ENCODE assay signal across 1 cellular context in the genomic region with DNA sequence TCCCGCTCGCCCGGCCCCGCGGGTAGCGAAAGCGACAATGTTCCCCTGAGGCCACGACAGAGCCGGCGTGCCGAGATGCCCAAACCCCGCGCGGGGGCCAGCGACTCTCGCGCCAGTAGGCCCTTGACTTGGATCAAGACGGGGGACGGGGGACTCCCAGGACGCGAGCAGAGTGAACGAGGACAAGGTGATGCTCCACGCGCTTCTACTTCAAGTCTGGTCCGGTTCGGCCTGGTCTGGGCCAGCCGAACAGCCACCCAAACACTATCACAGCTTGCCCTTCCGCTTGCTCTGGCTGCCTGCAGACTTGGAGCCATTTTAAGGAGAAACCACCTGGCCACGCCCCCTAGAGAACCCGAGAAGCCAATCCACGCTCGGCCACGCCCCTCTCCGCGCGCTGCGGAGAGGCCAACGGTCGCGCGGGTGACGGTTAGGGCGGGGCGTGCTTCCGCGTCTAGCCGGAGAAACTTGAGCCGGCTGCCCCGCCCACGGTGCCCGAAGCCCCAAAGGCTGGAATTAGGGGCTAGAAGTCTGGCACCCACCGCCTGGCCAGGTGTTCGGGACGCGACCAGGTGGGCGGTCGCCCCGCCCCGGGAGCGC.
TF ChIP-seq lines count a peak whose summit lies in the region.

No MANE protein-coding gene starts in this region.

TF ChIP-seq in HEK293, 187 proteins besides CTCF, POLR2A, EP300 and RAD21 (continued from another document):
- TF ChIP-seq, protein P1, sequence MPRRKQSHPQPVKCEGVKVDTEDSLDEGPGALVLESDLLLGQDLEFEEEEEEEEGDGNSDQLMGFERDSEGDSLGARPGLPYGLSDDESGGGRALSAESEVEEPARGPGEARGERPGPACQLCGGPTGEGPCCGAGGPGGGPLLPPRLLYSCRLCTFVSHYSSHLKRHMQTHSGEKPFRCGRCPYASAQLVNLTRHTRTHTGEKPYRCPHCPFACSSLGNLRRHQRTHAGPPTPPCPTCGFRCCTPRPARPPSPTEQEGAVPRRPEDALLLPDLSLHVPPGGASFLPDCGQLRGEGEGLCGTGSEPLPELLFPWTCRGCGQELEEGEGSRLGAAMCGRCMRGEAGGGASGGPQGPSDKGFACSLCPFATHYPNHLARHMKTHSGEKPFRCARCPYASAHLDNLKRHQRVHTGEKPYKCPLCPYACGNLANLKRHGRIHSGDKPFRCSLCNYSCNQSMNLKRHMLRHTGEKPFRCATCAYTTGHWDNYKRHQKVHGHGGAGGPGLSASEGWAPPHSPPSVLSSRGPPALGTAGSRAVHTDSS (tag by site-specific recombination; IDR thresholded peaks at IDR 0.05): 0 out of 2 replicates have a peak, but pooled peaks have one; percentile 22
- TF ChIP-seq ZNF146 (tag by site-specific recombination; IDR thresholded peaks at IDR 0.05) (peak; percentile 27; the same call in 1 of the 2 replicates), ZIC2 (tag by site-specific recombination; IDR thresholded peaks at IDR 0.05) (peak; percentile 58), KLF10 (tag by site-specific recombination; IDR thresholded peaks at IDR 0.05) (peak; percentile 84; the same call in 1 of the 2 replicates), KLF16 (tag by site-specific recombination; IDR thresholded peaks at IDR 0.05) (0 out of 2 replicates have a peak, but pooled peaks have one; percentile 26), YY1 (tag by site-specific recombination; IDR thresholded peaks at IDR 0.05) (peak; percentile 35; the same call in 1 of the 2 replicates), ZNF394 (tag by site-specific recombination; IDR thresholded peaks at IDR 0.05; ENCODE audit: borderline replicate concordance) (0 out of 2 replicates have a peak, but pooled peaks have one; percentile 14), ZBTB26 (tag by site-specific recombination; optimal IDR thresholded peaks at IDR 0.05) (peak; percentile 54), ZBTB17 (tag by site-specific recombination; IDR thresholded peaks at IDR 0.05) (peak; percentile 63), HIC1 (tag by site-specific recombination; IDR thresholded peaks at IDR 0.05) (peak; percentile 98; the same call in 1 of the 2 replicates), ZNF837 (tag by site-specific recombination; IDR thresholded peaks at IDR 0.05) (0 out of 2 replicates have a peak, but pooled peaks have one; percentile 30), ZNF341 (tag by site-specific recombination; IDR thresholded peaks at IDR 0.05; ENCODE audit: low read depth) (peak; percentile 12; the same call in 1 of the 2 replicates), EGR2 (tag by site-specific recombination; IDR thresholded peaks at IDR 0.05; ENCODE audit: low read depth) (no peak), ZNF501 (tag by site-specific recombination; IDR thresholded peaks at IDR 0.05) (peak; percentile 70; the same call in 1 of the 2 replicates), ZNF473 (tag by site-specific recombination; IDR thresholded peaks at IDR 0.05) (no peak), GLI4 (tag by site-specific recombination; IDR thresholded peaks at IDR 0.05) (peak; percentile 48; the same call in 1 of the 2 replicates), ZXDB (tag by site-specific recombination; IDR thresholded peaks at IDR 0.05) (peak; percentile 60; the same call in 1 of the 2 replicates), ZSCAN30 (tag by site-specific recombination; IDR thresholded peaks at IDR 0.05) (peak; percentile 13; the same call in 1 of the 2 replicates), ZNF280C (tag by site-specific recombination; IDR thresholded peaks at IDR 0.05) (no peak), ZFP69B (tag by site-specific recombination; IDR thresholded peaks at IDR 0.05) (peak; percentile 64), KLF8 (tag by site-specific recombination; IDR thresholded peaks at IDR 0.05) (no peak; the same call in 1 of the 2 replicates), SP2 (tag by site-specific recombination; IDR thresholded peaks at IDR 0.05) (peak; percentile 78), YY2 (tag by site-specific recombination; IDR thresholded peaks at IDR 0.05) (peak; percentile 43; the same call in 1 of the 2 replicates), GLIS1 (tag by site-specific recombination; IDR thresholded peaks at IDR 0.05) (no peak), ZNF148 (tag by site-specific recombination; IDR thresholded peaks at IDR 0.05; ENCODE audit: borderline replicate concordance) (no peak), ZNF596 (tag by site-specific recombination; IDR thresholded peaks at IDR 0.05) (no peak), ZFP41 (tag by site-specific recombination; IDR thresholded peaks at IDR 0.05; ENCODE audit: borderline replicate concordance) (no peak), ZEB2 (tag by site-specific recombination; IDR thresholded peaks at IDR 0.05) (no peak), ZBTB48 (tag by site-specific recombination; IDR thresholded peaks at IDR 0.05) (peak; percentile 26; the same call in 1 of the 2 replicates), ZNF768 (tag by site-specific recombination; IDR thresholded peaks at IDR 0.05) (no peak), ZNF391 (tag by site-specific recombination; IDR thresholded peaks at IDR 0.05; ENCODE audit: borderline replicate concordance, low read depth) (0 out of 2 replicates have a peak, but pooled peaks have one; percentile 56), KLF1 (tag by site-specific recombination; IDR thresholded peaks at IDR 0.05) (peak; percentile 94; the same call in 1 of the 2 replicates), ZNF324 (tag by site-specific recombination; IDR thresholded peaks at IDR 0.05) (no peak), SP3 (tag by site-specific recombination; IDR thresholded peaks at IDR 0.05) (peak; percentile 90), ZBTB8A (tag by site-specific recombination; IDR thresholded peaks at IDR 0.05) (peak; percentile 94)
- TF ChIP-seq, protein P2, sequence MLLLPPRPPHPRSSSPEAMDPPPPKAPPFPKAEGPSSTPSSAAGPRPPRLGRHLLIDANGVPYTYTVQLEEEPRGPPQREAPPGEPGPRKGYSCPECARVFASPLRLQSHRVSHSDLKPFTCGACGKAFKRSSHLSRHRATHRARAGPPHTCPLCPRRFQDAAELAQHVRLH (tag by site-specific recombination; IDR thresholded peaks at IDR 0.05): peak; percentile 29
- TF ChIP-seq, protein P3, sequence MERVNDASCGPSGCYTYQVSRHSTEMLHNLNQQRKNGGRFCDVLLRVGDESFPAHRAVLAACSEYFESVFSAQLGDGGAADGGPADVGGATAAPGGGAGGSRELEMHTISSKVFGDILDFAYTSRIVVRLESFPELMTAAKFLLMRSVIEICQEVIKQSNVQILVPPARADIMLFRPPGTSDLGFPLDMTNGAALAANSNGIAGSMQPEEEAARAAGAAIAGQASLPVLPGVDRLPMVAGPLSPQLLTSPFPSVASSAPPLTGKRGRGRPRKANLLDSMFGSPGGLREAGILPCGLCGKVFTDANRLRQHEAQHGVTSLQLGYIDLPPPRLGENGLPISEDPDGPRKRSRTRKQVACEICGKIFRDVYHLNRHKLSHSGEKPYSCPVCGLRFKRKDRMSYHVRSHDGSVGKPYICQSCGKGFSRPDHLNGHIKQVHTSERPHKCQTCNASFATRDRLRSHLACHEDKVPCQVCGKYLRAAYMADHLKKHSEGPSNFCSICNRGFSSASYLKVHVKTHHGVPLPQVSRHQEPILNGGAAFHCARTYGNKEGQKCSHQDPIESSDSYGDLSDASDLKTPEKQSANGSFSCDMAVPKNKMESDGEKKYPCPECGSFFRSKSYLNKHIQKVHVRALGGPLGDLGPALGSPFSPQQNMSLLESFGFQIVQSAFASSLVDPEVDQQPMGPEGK (tag by site-specific recombination; IDR thresholded peaks at IDR 0.05): peak; percentile 97; the same call in 1 of the 2 replicates
- TF ChIP-seq, protein P4, sequence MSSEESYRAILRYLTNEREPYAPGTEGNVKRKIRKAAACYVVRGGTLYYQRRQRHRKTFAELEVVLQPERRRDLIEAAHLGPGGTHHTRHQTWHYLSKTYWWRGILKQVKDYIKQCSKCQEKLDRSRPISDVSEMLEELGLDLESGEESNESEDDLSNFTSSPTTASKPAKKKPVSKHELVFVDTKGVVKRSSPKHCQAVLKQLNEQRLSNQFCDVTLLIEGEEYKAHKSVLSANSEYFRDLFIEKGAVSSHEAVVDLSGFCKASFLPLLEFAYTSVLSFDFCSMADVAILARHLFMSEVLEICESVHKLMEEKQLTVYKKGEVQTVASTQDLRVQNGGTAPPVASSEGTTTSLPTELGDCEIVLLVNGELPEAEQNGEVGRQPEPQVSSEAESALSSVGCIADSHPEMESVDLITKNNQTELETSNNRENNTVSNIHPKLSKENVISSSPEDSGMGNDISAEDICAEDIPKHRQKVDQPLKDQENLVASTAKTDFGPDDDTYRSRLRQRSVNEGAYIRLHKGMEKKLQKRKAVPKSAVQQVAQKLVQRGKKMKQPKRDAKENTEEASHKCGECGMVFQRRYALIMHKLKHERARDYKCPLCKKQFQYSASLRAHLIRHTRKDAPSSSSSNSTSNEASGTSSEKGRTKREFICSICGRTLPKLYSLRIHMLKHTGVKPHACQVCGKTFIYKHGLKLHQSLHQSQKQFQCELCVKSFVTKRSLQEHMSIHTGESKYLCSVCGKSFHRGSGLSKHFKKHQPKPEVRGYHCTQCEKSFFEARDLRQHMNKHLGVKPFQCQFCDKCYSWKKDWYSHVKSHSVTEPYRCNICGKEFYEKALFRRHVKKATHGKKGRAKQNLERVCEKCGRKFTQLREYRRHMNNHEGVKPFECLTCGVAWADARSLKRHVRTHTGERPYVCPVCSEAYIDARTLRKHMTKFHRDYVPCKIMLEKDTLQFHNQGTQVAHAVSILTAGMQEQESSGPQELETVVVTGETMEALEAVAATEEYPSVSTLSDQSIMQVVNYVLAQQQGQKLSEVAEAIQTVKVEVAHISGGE (tag by site-specific recombination; conservative IDR thresholded peaks at IDR 0.05; ENCODE audit: low read depth): peak; percentile 31
